Comparison of ENCODE assay signal across 11 cellular contexts in the genomic region with DNA sequence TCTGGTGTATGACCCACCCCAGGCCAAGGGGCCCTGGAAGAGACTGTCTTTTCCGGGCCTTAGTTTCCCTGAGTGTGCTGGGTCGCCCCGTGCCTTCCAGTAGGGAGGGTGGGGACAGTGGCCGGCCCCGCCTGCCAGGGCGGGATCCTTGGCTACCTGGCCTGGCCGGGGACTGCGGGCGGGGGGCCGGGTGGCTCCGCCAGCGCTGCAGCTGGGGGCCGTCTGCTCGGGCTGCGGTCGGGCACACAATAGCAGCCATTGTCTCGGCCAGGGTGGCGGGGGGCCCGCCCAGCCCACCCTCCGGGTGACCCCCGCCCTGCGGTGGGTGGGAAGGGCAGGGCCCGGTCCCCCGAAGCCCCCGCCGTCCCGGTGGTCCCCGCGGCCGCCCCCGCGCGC. TPM values are rescaled to one million over a fixed set of nuclear protein-coding genes. Genes with fewer than 3 reads are reported as not detected.
DNase-seq lines count a peak whose midpoint lies in the region; ATAC-seq and TF ChIP-seq lines count a peak whose summit lies in the region.
"Had no signal": no experiment of that assay in that cellular context is flagged by ENCODE, and none has a peak within 500 bp of the region (broad histone marks: within the 10 kb centered on the region; RNA-seq: fewer than 3 reads in every experiment).

No MANE protein-coding gene starts in this region.

- no peaks in the 10 kb centered on the region for H3K9me3 Mint-ChIP-seq in CD8-positive, alpha-beta T cell
- no peaks in the 10 kb centered on the region for H3K9me3 Mint-ChIP-seq in HFFc6
- H3K9me3 Mint-ChIP-seq: activated naive CD4-positive, alpha-beta T cell treated with anti-CD3 and anti-CD28 coated beads for 36 hours; CD4-positive, alpha-beta memory T cell had no signal

- DNase-seq in CD8-positive, alpha-beta T cell: peak in 1 of 7 experiments; percentile 10
- DNase-seq in right cardiac atrium (peak in 1 of 3 donors; percentile 70), skeletal muscle cell (ENCODE audit: low read depth) (no peak), left colon (no peak), HFFc6 (no peak), AML-193 (lab: John Stamatoyannopoulos, UW) (no peak)
- no peak for DNase-seq in central memory CD4-positive, alpha-beta T cell
- DNase-seq: NCI-H1436 had no signal

- no peak overlapping the region for H3K27ac Mint-ChIP-seq in CD8-positive, alpha-beta T cell
- no peak overlapping the region for H3K27ac Mint-ChIP-seq in HFFc6
- H3K27ac Mint-ChIP-seq: activated naive CD4-positive, alpha-beta T cell treated with anti-CD3 and anti-CD28 coated beads for 36 hours had no signal

- no peak for ATAC-seq in CD8-positive, alpha-beta T cell
- no peak for ATAC-seq in right cardiac atrium
- no peak for ATAC-seq in left colon

- no peaks in the 10 kb centered on the region for H3K36me3 Mint-ChIP-seq in CD8-positive, alpha-beta T cell
- no peaks in the 10 kb centered on the region for H3K36me3 Mint-ChIP-seq in HFFc6 (ENCODE audit: low read depth)
- H3K36me3 Mint-ChIP-seq: CD4-positive, alpha-beta memory T cell had no signal

- H3K4me3 Mint-ChIP-seq in CD8-positive, alpha-beta T cell: peak overlapping the region; percentile 26
- no peak overlapping the region for H3K4me3 Mint-ChIP-seq in HFFc6

- POLR2A ChIA-PET in CD8-positive, alpha-beta T cell (lab: Charles Lee): interaction anchor here (0.9 kb wide), 1 partner anchor 54 kb away, joined by 3 read pairs; the partner anchor contains the start of gene TFAP4

- no peaks in the 10 kb centered on the region for H3K27me3 ChIP-seq in CD8-positive, alpha-beta T cell (ENCODE audit: insufficient read depth, low read length)
- H3K27me3 ChIP-seq in right cardiac atrium (ENCODE audit: control insufficient read depth, insufficient read depth): no peaks in the 10 kb centered on the region

- H3K27me3 Mint-ChIP-seq in CD8-positive, alpha-beta T cell (ENCODE audit: low read depth): no peaks in the 10 kb centered on the region
- H3K27me3 Mint-ChIP-seq in HFFc6 (ENCODE audit: insufficient read depth): no peaks in the 10 kb centered on the region; the same call in 1 of the 2 replicates
- H3K27me3 Mint-ChIP-seq: CD4-positive, alpha-beta memory T cell had no signal

- H3K27ac ChIP-seq in CD8-positive, alpha-beta T cell (ENCODE audit: low read depth, low read length): no peak overlapping the region
- H3K27ac ChIP-seq in VCaP (peak overlapping the region; percentile 58; the same call in 1 of the 2 replicates), right cardiac atrium (ENCODE audit: low read length) (peak overlapping the region; percentile 55)

- H3K4me1 Mint-ChIP-seq in CD8-positive, alpha-beta T cell (ENCODE audit: low read depth): peaks cover 5% of the 10 kb centered on the region
- H3K4me1 Mint-ChIP-seq in HFFc6 (ENCODE audit: low read depth): peaks cover 30% of the 10 kb centered on the region

- intact Hi-C loops in CD8-positive, alpha-beta T cell (cut with DNase I, micrococcal nuclease): no loop called here
- intact Hi-C loops in right cardiac atrium (cut with DNase I): loop anchor here in 2 of 4 donors (10.0 kb wide), 2 partner anchors 123 to 133 kb away; no protein-coding TSS in a partner anchor
- intact Hi-C loops in left colon (cut with DNase I, micrococcal nuclease): no loop called here

- H3K36me3 ChIP-seq in CD8-positive, alpha-beta T cell (ENCODE audit: insufficient read depth, low read length): no peaks in the 10 kb centered on the region

- CTCF ChIA-PET in CD8-positive, alpha-beta T cell (lab: Charles Lee): interaction anchor here (0.7 to 12.1 kb wide), 6 partner anchors 8 to 73 kb away, joined by 3 to 169 read pairs (median 6); no protein-coding TSS in a partner anchor

- no peaks in the 10 kb centered on the region for H3K9me3 ChIP-seq in CD8-positive, alpha-beta T cell (ENCODE audit: low read length)
- H3K9me3 ChIP-seq in right cardiac atrium (ENCODE audit: control insufficient read depth, low read length): no peaks in the 10 kb centered on the region

- no peak for TF ChIP-seq CTCF in CD8-positive, alpha-beta T cell (IDR thresholded peaks at IDR 0.05)
- no peak for TF ChIP-seq CTCF in VCaP (conservative IDR thresholded peaks at IDR 0.05)
- no peak for TF ChIP-seq CTCF in HFFc6 (IDR thresholded peaks at IDR 0.05)

- 6% methylated on average over 33 of the region's 33 CpGs for WGBS in right cardiac atrium

- H3K4me1 ChIP-seq in CD8-positive, alpha-beta T cell (ENCODE audit: insufficient read depth, low read length): peaks cover 14% of the 10 kb centered on the region
- H3K4me1 ChIP-seq in right cardiac atrium (ENCODE audit: control insufficient read depth, insufficient read depth, low read length): peaks cover 27% of the 10 kb centered on the region

- H3K4me3 ChIP-seq in CD8-positive, alpha-beta T cell (ENCODE audit: low read depth, low read length): no peak overlapping the region
- H3K4me3 ChIP-seq in right cardiac atrium (ENCODE audit: low read length) (peak overlapping the region; percentile 18), skeletal muscle cell (ENCODE audit: low read depth, low read length) (peak overlapping the region; percentile 6)

RNA-seq across cellular contexts. Expression of gene GLIS2, which starts 11.5 kb away (rescaled TPM):
- total RNA-seq in CD8-positive, alpha-beta T cell: not detected
- total RNA-seq in right cardiac atrium: 10 to 100 TPM; 20.0 to 34.6 (median 33.1) TPM
- 15.2 TPM for polyA plus RNA-seq in right cardiac atrium
- total RNA-seq in left colon: 1 to 10 TPM; 1.6 to 3.6 TPM
- 10 to 100 TPM; 21.9 to 26.0 (median 23.5) TPM for total RNA-seq in HFFc6 (2021; fragmentation: NEBNext Ultra II Directional; extraction: Animal tissue kit (Norgen Biotek cat#: 25700))
- polyA plus RNA-seq: CD4-positive, alpha-beta memory T cell had no signal

RNA-seq across cellular contexts. Expression of gene PAM16, which starts 23.7 kb away (rescaled TPM):
- 10 to 100 TPM; 30.9 to 31.4 TPM for total RNA-seq in CD8-positive, alpha-beta T cell
- total RNA-seq in right cardiac atrium (10 to 100 TPM; 57.6 to 61.9 (median 59.7) TPM), left colon (10 to 100 TPM; 26.9 to 31.8 TPM)
- 131 TPM for polyA plus RNA-seq in right cardiac atrium
- total RNA-seq in HFFc6 (2021; fragmentation: NEBNext Ultra II Directional; extraction: Animal tissue kit (Norgen Biotek cat#: 25700)): 10 to 100 TPM; 44.9 to 50.8 (median 46.1) TPM

RNA-seq across cellular contexts. Expression of gene VASN, which starts 44.3 kb away (rescaled TPM):
- total RNA-seq in CD8-positive, alpha-beta T cell: under 1 TPM; 0.57 to 0.83 TPM
- total RNA-seq in right cardiac atrium (10 to 100 TPM; 11.4 to 21.3 (median 13.6) TPM), left colon (1 to 10 TPM; 2.2 to 4.8 TPM)
- polyA plus RNA-seq in right cardiac atrium: 10.7 TPM
- 100 to 1,000 TPM in 4 of 6 experiments, 10 to 100 TPM in 2; 92.0 to 131 (median 103) TPM for total RNA-seq in HFFc6 (2021; fragmentation: NEBNext Ultra II Directional; extraction: Animal tissue kit (Norgen Biotek cat#: 25700))
- total RNA-seq: activated naive CD4-positive, alpha-beta T cell treated with anti-CD3 and anti-CD28 coated beads for 36 hours had no signal

RNA-seq across cellular contexts. Expression of gene TFAP4, which starts 54.6 kb away (rescaled TPM):
- 1 to 10 TPM; 8.5 to 9.8 TPM for total RNA-seq in CD8-positive, alpha-beta T cell
- total RNA-seq in right cardiac atrium: 1 to 10 TPM; 2.3 to 4.2 (median 3.5) TPM
- polyA plus RNA-seq in right cardiac atrium: 2.1 TPM
- 1 to 10 TPM; 8.5 to 9.4 TPM for total RNA-seq in left colon
- total RNA-seq in HFFc6 (2021; fragmentation: NEBNext Ultra II Directional; extraction: Animal tissue kit (Norgen Biotek cat#: 25700)): 10 to 100 TPM in 3 of 6 experiments, 1 to 10 TPM in 3; 8.3 to 11.7 (median 10.1) TPM

Comparison
In these comparisons a context has a peak if more than half of its experiments do, and no peak if none do; other contexts are left out.
1. RNA of gene GLIS2, which starts 11.5 kb away (total RNA-seq): 20.0 to 34.6 TPM in right cardiac atrium and 21.9 to 26.0 TPM in HFFc6; 1.6 to 3.6 TPM in left colon and not detected in CD8-positive, alpha-beta T cell; every median in the first group is over 4 times any median in the second.
2. RNA of gene VASN, which starts 44.3 kb away (total RNA-seq): 92.0 to 131 TPM in HFFc6; 11.4 to 21.3 TPM in right cardiac atrium, 2.2 to 4.8 TPM in left colon and 0.57 to 0.83 TPM in CD8-positive, alpha-beta T cell; every median in the first group is over 4 times any median in the second.